27 cellular contexts compared by ENCODE assay signal in the genomic region with DNA sequence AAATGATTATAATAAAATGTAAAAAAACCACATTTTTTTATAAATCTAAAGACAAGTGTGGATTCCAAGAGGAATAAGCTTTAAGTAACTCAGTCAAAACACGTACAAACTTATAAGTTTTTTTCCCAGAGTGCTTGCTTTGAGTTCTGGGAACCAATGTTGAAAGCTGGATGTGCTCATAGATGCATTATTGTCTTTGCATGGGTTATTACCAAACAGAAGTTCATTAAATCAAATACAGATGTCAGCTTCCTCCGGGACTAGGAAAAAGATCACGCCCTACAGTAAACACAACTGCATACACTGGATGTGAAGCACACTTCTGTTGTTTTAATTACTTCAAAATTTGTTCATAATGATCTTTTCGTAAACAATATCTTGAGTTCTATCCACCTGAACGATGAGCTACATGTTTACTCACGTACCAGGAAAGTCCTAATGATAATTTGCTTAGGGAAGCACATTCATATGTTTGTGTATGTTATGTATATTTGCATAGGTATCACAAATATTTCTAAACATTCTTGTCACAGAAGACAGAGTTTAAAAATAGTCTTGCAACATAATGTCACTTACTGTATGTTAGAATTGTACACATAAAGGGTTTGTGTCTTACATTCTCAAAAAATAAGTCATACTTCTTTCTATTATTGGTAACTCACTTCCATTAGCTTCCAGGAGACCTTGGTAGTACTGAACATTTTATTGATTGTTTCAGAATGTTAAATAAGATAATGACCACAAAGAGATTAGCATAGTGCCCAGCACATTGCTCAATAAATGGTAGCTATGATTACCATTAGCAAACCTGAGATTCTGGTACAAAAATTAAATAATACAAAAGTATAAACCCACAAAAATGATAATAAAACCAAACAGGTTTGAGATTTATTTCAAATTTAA.
DNase-seq lines count a peak whose midpoint lies in the region; ATAC-seq, FAIRE-seq and TF ChIP-seq lines count a peak whose summit lies in the region.
"Had no signal": no experiment of that assay in that cellular context is flagged by ENCODE, and none has a peak within 500 bp of the region (broad histone marks: within the 10 kb centered on the region; RNA-seq: fewer than 3 reads in every experiment).

No MANE protein-coding gene starts in this region.

- no peaks in the 10 kb centered on the region for H3K4me1 ChIP-seq in IMR-90 (ENCODE audit: control insufficient read depth, insufficient read depth, low read length)
- peaks cover 17% of the 10 kb centered on the region for H3K4me1 ChIP-seq in body of pancreas
- peaks cover 0 to 8% (median 2%) of the 10 kb centered on the region in 3 donors for H3K4me1 ChIP-seq in pancreas
- no peaks in the 10 kb centered on the region for H3K4me1 ChIP-seq in suprapubic skin

- TF ChIP-seq EP300 in suprapubic skin (IDR thresholded peaks at IDR 0.05): no peak

- H3K4me3 ChIP-seq in IMR-90 (ENCODE audit: insufficient read depth, low read depth, low read length): no peak overlapping the region
- H3K4me3 ChIP-seq in body of pancreas: no peak overlapping the region
- no peak overlapping the region for H3K4me3 ChIP-seq in pancreas
- H3K4me3 ChIP-seq in suprapubic skin: no peak overlapping the region
- H3K4me3 ChIP-seq: MG63, psoas muscle had no signal

- H2BK5ac ChIP-seq in IMR-90 (ENCODE audit: low read depth, low read length, poor library complexity, severe bottlenecking): no peak overlapping the region

- in situ Hi-C loops in IMR-90 (cut with MboI; ENCODE audit: low sequenced_read_pairs): no loop called here

- H4K91ac ChIP-seq in IMR-90 (ENCODE audit: insufficient read depth, low read depth, low read length): no peak overlapping the region

- H3K14ac ChIP-seq in IMR-90 (replicated peaks; ENCODE audit: low read depth, low read length): no peak overlapping the region

- H3K27ac ChIP-seq in IMR-90 (ENCODE audit: insufficient read depth, low read length) (no peak overlapping the region), body of pancreas (no peak overlapping the region), pancreas (no peak overlapping the region), suprapubic skin (no peak overlapping the region)
- H3K27ac ChIP-seq: psoas muscle had no signal

- H3K27me3 ChIP-seq in IMR-90 (ENCODE audit: control insufficient read depth, insufficient read depth, low read length) (no peaks in the 10 kb centered on the region), body of pancreas (no peaks in the 10 kb centered on the region), pancreas (no peaks in the 10 kb centered on the region), suprapubic skin (no peaks in the 10 kb centered on the region)
- H3K27me3 ChIP-seq: MG63 had no signal

- H3K9me1 ChIP-seq in IMR-90 (ENCODE audit: insufficient read depth, low read length): no peaks in the 10 kb centered on the region

- no peaks in the 10 kb centered on the region for H4K20me1 ChIP-seq in IMR-90 (ENCODE audit: insufficient read depth, low read length)

- CTCF ChIA-PET in IMR-90 (lab: Yijun Ruan, JAX): no interaction called here

- H2AFZ ChIP-seq in IMR-90 (replicated peaks; ENCODE audit: low read length, poor library complexity): no peak overlapping the region

- no peak for FAIRE-seq in pancreas (lab: Jason Lieb, UNC)

- no peak overlapping the region for H2BK120ac ChIP-seq in IMR-90 (ENCODE audit: low read depth, low read length)

- H3K9me3 ChIP-seq in IMR-90 (ENCODE audit: control insufficient read depth, insufficient read depth, low read length) (no peaks in the 10 kb centered on the region), body of pancreas (no peaks in the 10 kb centered on the region), pancreas (no peaks in the 10 kb centered on the region), suprapubic skin (no peaks in the 10 kb centered on the region)
- H3K9me3 ChIP-seq: MG63, psoas muscle had no signal

- no CpG with 5 or more reads among the region's 6 CpGs for WGBS in IMR-90 (ENCODE audit: extremely low coverage in 2 of 2, insufficient read length in 1 of 2), 2 experiments
- WGBS in body of pancreas, 2 donors: 27 to 34% methylated on average over 6 of the region's 6 CpGs
- 28 to 33% methylated on average over 6 of the region's 6 CpGs for WGBS in pancreas, 2 donors
- WGBS in suprapubic skin: 51% methylated on average over 6 of the region's 6 CpGs

- no peak for TF ChIP-seq CTCF in IMR-90 (conservative IDR thresholded peaks at IDR 0.05; ENCODE audit: low read depth, low read length)
- TF ChIP-seq CTCF in body of pancreas (IDR thresholded peaks at IDR 0.05): no peak
- TF ChIP-seq CTCF in pancreas (IDR thresholded peaks at IDR 0.05): no peak
- no peak for TF ChIP-seq CTCF in suprapubic skin (IDR thresholded peaks at IDR 0.05)

- H4K8ac ChIP-seq in IMR-90 (ENCODE audit: low read depth in 2 of 2, low read length in 2 of 2): no peak overlapping the region

- DNase-seq in DMS53 treated with DMSO at 0.1 percent for 48 hours (lab: John Stamatoyannopoulos, UW; ENCODE audit: unreplicated experiment): peak; percentile 23
- DNase-seq in IMR-90: no peak
- peak in 1 of 4 donors; percentile 6 for DNase-seq in body of pancreas
- DNase-seq in pancreas: no peak
- no peak for DNase-seq in suprapubic skin (ENCODE audit: low spot score in 2 of 2)
- DNase-seq in NCI-H2107 treated with DMSO at 0.1 percent for 48 hours (lab: John Stamatoyannopoulos, UW; ENCODE audit: unreplicated experiment): no peak
- DNase-seq: activated CD4-positive, alpha-beta T cell treated with anti-CD3 and anti-CD28 coated beads, Interleukin-2, amount 50 U/mL, for 4 hours; activated gamma-delta T cell treated with Interleukin-2 at 50 U/mL for 16 hours; activated T-cell treated with anti-CD3 and anti-CD28 coated beads, Interleukin-2, amount 50 U/mL, for 48 hours; Calu3; dermis blood vessel endothelial cell; endodermal cell; H7; hippocampal formation; KG1; left colon; MG63; NCI-H1105; NCI-H187 treated with DMSO at 0.1 percent for 48 hours; NCI-H82; occipital lobe; psoas muscle; T-helper 17 cell; trophoblast cell had no signal

- ATAC-seq in IMR-90 (ENCODE audit: low read depth) (no peak), body of pancreas (peak; percentile 86), pancreas (peak; percentile 74 to 91 (median 82)), GM18511 (IDR thresholded peaks at IDR 0.05; ENCODE audit: unreplicated experiment) (no peak)
- ATAC-seq: left colon; natural killer cell treated with Interleukin-12 subunit alpha and Interleukin-12 subunit beta and Interleukin-15 and Interleukin-18, amount 100 ng/mL, for 72 hours; psoas muscle; stimulated activated effector memory CD8-positive, alpha-beta T cell treated with anti-CD3 and anti-CD28 coated beads, Interleukin-12 subunit alpha, Interleukin-12 subunit beta, amount 100 ng/mL, for 72 hours; T-helper 17 cell had no signal

- H3K36me3 ChIP-seq in IMR-90 (ENCODE audit: control insufficient read depth, insufficient read depth, low read length) (no peaks in the 10 kb centered on the region), body of pancreas (replicated peaks in 1 of 2; ENCODE audit: insufficient read depth in 1 of 2, low read depth in 2 of 2) (no peaks in the 10 kb centered on the region), pancreas (no peaks in the 10 kb centered on the region), suprapubic skin (no peaks in the 10 kb centered on the region)
- H3K36me3 ChIP-seq: MG63 had no signal

- H3K79me1 ChIP-seq in IMR-90 (ENCODE audit: low read depth in 1 of 2, low read length in 2 of 2): no peaks in the 10 kb centered on the region

- POLR2A ChIA-PET in IMR-90 (lab: Charles Lee; ENCODE audit: unreplicated experiment): no interaction called here

- H2BK20ac ChIP-seq in IMR-90 (ENCODE audit: low read depth, low read length): no peak overlapping the region

- no peak overlapping the region for H3K23ac ChIP-seq in IMR-90 (ENCODE audit: low read depth, low read length)

- TF ChIP-seq RAD21 in IMR-90 (IDR thresholded peaks at IDR 0.05; ENCODE audit: low read length): no peak

- intact Hi-C loops in IMR-90 (cut with micrococcal nuclease): no loop called here
- intact Hi-C loops in body of pancreas (cut with DNase I): no loop called here
- intact Hi-C loops in pancreas (cut with DNase I): no loop called here

- TF ChIP-seq POLR2A in IMR-90 (IDR thresholded peaks at IDR 0.05; ENCODE audit: low read depth, low read length) (no peak), body of pancreas (IDR thresholded peaks at IDR 0.05) (no peak), suprapubic skin (IDR thresholded peaks at IDR 0.05) (no peak)

- no peak overlapping the region for H4K5ac ChIP-seq in IMR-90 (ENCODE audit: low read depth, low read length)

- no peak overlapping the region for H2AK9ac ChIP-seq in IMR-90 (replicated peaks; ENCODE audit: low read depth, low read length, poor library complexity)

- H3K18ac ChIP-seq in IMR-90 (ENCODE audit: low read depth, low read length): no peak overlapping the region

- no peak overlapping the region for H2AK5ac ChIP-seq in IMR-90 (ENCODE audit: low read depth, low read length)

- no peak overlapping the region for H3K56ac ChIP-seq in IMR-90 (ENCODE audit: extremely low read depth, insufficient read depth, low read length)

- H2BK15ac ChIP-seq in IMR-90 (ENCODE audit: low read depth, low read length): no peak overlapping the region

- H3K9ac ChIP-seq in IMR-90 (ENCODE audit: low read depth, low read length): no peak overlapping the region

- H3K4me2 ChIP-seq in IMR-90 (ENCODE audit: low read depth, low read length): no peak overlapping the region

- dilution Hi-C loops in IMR-90 (cut with HindIII; ENCODE audit: low sequenced_read_pairs, unreplicated experiment): no loop called here

- H3K4ac ChIP-seq in IMR-90 (ENCODE audit: low read depth, low read length): no peak overlapping the region

- BruUV-seq in IMR-90 (replicated peaks; lab: Mats Ljungman, UMichigan): no TSS peak

TF ChIP-seq in IMR-90, 13 proteins besides CTCF, POLR2A, EP300 and RAD21:
- TF ChIP-seq MAFK (IDR thresholded peaks at IDR 0.05; ENCODE audit: low read depth, low read length) (peak; percentile 71), MAZ (IDR thresholded peaks at IDR 0.05; ENCODE audit: borderline replicate concordance, low read depth, low read length) (no peak)

Comparison
In these comparisons a context has a peak if more than half of its experiments do, and no peak if none do; other contexts are left out.
1. ATAC-seq: peak in body of pancreas (single experiment) and pancreas (4 of 4); none in IMR-90 (single experiment) and GM18511 (single experiment).